ENCODE assay signal across 28 cellular contexts in the genomic region with DNA sequence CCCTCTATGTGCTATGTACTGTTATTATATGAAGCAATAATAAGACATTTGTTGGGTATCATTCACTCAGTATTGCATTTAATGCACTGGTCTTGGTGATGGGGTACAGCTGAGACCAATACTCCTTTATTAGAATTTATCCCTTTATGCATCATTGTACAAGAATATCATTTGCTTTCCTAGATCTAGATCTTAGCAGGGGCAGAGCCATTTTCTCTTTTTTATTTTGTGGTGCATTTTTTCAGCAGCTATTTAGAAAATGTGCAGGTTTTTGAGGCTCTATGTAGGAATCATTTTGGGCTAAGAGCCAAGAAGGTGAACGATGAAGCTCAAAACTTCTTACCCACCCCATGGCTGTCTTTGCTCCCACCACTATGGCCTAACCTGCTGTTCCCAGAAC.
"Had no signal": no experiment of that assay in that cellular context is flagged by ENCODE, and none has a peak within 500 bp of the region (broad histone marks: within the 10 kb centered on the region; RNA-seq: fewer than 3 reads in every experiment).

No MANE protein-coding gene starts in this region.

- H3K4me1 ChIP-seq: thyroid gland, upper lobe of right lung, uterus had no signal

- DNase-seq: stimulated activated CD4-positive, alpha-beta T cell treated with anti-CD3 and anti-CD28 coated beads, Interleukin-1b, Interleukin-23, amount 100 ng/mL, for 48 hours; stimulated activated CD4-positive, alpha-beta T cell treated with anti-CD3 and anti-CD28 coated beads, Interleukin-2, amount 100 ng/mL, for 24 hours; stimulated activated CD4-positive, alpha-beta T cell treated with anti-CD3 and anti-CD28 coated beads, Interleukin-2, amount 100 ng/mL, for 48 hours; stimulated activated CD4-positive, alpha-beta T cell treated with anti-CD3 and anti-CD28 coated beads, Interleukin-4, amount 100 ng/mL, for 1 hour; stimulated activated CD4-positive, alpha-beta T cell treated with anti-CD3 and anti-CD28 coated beads, Interleukin-4, amount 100 ng/mL, for 24 hours; stimulated activated CD4-positive, alpha-beta T cell treated with anti-CD3 and anti-CD28 coated beads, Interleukin-4, amount 100 ng/mL, for 4 hours; stimulated activated CD8-positive, alpha-beta memory T cell treated with anti-CD3 and anti-CD28 coated beads, Interleukin-4, amount 100 ng/mL, for 48 hours; stimulated activated naive B cell treated with anti-CD40 and anti-IgM and Interleukin-4, amounts not matched to agents 10 μg/mL and 1 μg/mL and 100 μg/mL, for 72 hours; stimulated activated naive CD4-positive, alpha-beta T cell; stimulated activated naive CD4-positive, alpha-beta T cell treated with Interleukin-2 at 50 U/mL for 16 hours; stimulated activated naive CD8-positive, alpha-beta T cell treated with anti-CD3 and anti-CD28 coated beads, Interleukin-15, amount 100 ng/mL, for 72 hours; stimulated activated naive CD8-positive, alpha-beta T cell treated with anti-CD3 and anti-CD28 coated beads, Interleukin-15, Interleukin-2, amounts not matched to agents 100 U/mL and 50 U/mL, for 24 hours; stomach; substantia nigra; testis; thyroid gland; tibial artery; transverse colon; upper lobe of right lung; uterus had no signal

- H3K4me3 ChIP-seq: stomach, suprapubic skin, testis, thoracic aorta, thyroid gland, tibial artery, tibial nerve, transverse colon, upper lobe of right lung, uterus, vagina had no signal

- H3K27ac ChIP-seq: stomach, suprapubic skin, testis, thoracic aorta, thyroid gland, tibial artery, tibial nerve, transverse colon, upper lobe of right lung, uterus, vagina had no signal

- H3K9me3 ChIP-seq: stomach, suprapubic skin, testis, thoracic aorta, thyroid gland, tibial artery, tibial nerve, transverse colon, upper lobe of right lung, uterus, vagina had no signal

- H3K27me3 Mint-ChIP-seq: stimulated activated memory B cell treated with anti-CD40 and anti-IgM and Interleukin-4, amounts not matched to agents 10 μg/mL and 1 μg/mL and 100 μg/mL, for 72 hours; stimulated activated naive CD8-positive, alpha-beta T cell treated with anti-CD3 and anti-CD28 coated beads, Interleukin-15, amount 100 ng/mL, for 72 hours had no signal

- H3K27me3 ChIP-seq: suprapubic skin, testis, thyroid gland, uterus, vagina had no signal

- FAIRE-seq: urothelium cell line had no signal

- H3K36me3 ChIP-seq: stomach, suprapubic skin, thoracic aorta, thyroid gland, tibial artery, tibial nerve, transverse colon, upper lobe of right lung, uterus, vagina had no signal

- H3K4me3 Mint-ChIP-seq: stimulated activated memory B cell treated with anti-CD40 and anti-IgM and Interleukin-4, amounts not matched to agents 10 μg/mL and 1 μg/mL and 100 μg/mL, for 72 hours; stimulated activated naive B cell treated with anti-CD40 and anti-IgM and Interleukin-4, amounts not matched to agents 10 μg/mL and 1 μg/mL and 100 μg/mL, for 72 hours; stimulated activated naive CD8-positive, alpha-beta T cell treated with anti-CD3 and anti-CD28 coated beads, Interleukin-15, amount 100 ng/mL, for 72 hours; stimulated activated naive CD8-positive, alpha-beta T cell treated with anti-CD3 and anti-CD28 coated beads, Interleukin-15, Interleukin-2, amounts not matched to agents 100 ng/mL and 50 ng/mL, for 24 hours; type B pancreatic cell had no signal

- H3K9me3 Mint-ChIP-seq: stimulated activated memory B cell treated with anti-CD40 and anti-IgM and Interleukin-4, amounts not matched to agents 10 μg/mL and 1 μg/mL and 100 μg/mL, for 72 hours; stimulated activated naive B cell treated with anti-CD40 and anti-IgM and Interleukin-4, amounts not matched to agents 10 μg/mL and 1 μg/mL and 100 μg/mL, for 72 hours; stimulated activated naive CD8-positive, alpha-beta T cell treated with anti-CD3 and anti-CD28 coated beads, Interleukin-15, amount 100 ng/mL, for 72 hours; stimulated activated naive CD8-positive, alpha-beta T cell treated with anti-CD3 and anti-CD28 coated beads, Interleukin-15, Interleukin-2, amounts not matched to agents 100 ng/mL and 50 ng/mL, for 24 hours; type B pancreatic cell had no signal

- H3K27ac Mint-ChIP-seq: stimulated activated memory B cell treated with anti-CD40 and anti-IgM and Interleukin-4, amounts not matched to agents 10 μg/mL and 1 μg/mL and 100 μg/mL, for 72 hours; stimulated activated naive B cell treated with anti-CD40 and anti-IgM and Interleukin-4, amounts not matched to agents 10 μg/mL and 1 μg/mL and 100 μg/mL, for 72 hours; stimulated activated naive CD8-positive, alpha-beta T cell treated with anti-CD3 and anti-CD28 coated beads, Interleukin-15, amount 100 ng/mL, for 72 hours; stimulated activated naive CD8-positive, alpha-beta T cell treated with anti-CD3 and anti-CD28 coated beads, Interleukin-15, Interleukin-2, amounts not matched to agents 100 ng/mL and 50 ng/mL, for 24 hours; type B pancreatic cell had no signal

- H3K36me3 Mint-ChIP-seq: stimulated activated memory B cell treated with anti-CD40 and anti-IgM and Interleukin-4, amounts not matched to agents 10 μg/mL and 1 μg/mL and 100 μg/mL, for 72 hours; stimulated activated naive B cell treated with anti-CD40 and anti-IgM and Interleukin-4, amounts not matched to agents 10 μg/mL and 1 μg/mL and 100 μg/mL, for 72 hours; type B pancreatic cell had no signal

- ATAC-seq: stimulated activated memory B cell treated with anti-CD40 and anti-IgM and Interleukin-4, amounts not matched to agents 10 μg/mL and 1 μg/mL and 100 μg/mL, for 72 hours; stimulated activated naive B cell treated with anti-CD40 and anti-IgM and Interleukin-4, amounts not matched to agents 10 μg/mL and 1 μg/mL and 100 μg/mL, for 72 hours; stimulated activated naive CD8-positive, alpha-beta T cell treated with anti-CD3 and anti-CD28 coated beads, Interleukin-15, amount 100 ng/mL, for 72 hours; stimulated activated naive CD8-positive, alpha-beta T cell treated with anti-CD3 and anti-CD28 coated beads, Interleukin-15, Interleukin-2, amounts not matched to agents 100 U/mL and 50 U/mL, for 24 hours; upper lobe of right lung had no signal
